In genomic region chr12:47636908-47637780, GRCh38 we compare ENCODE assay signal across 9 cellular contexts.
DNase-seq lines count a peak whose midpoint lies in the region; ATAC-seq, FAIRE-seq and TF ChIP-seq lines count a peak whose summit lies in the region.
"Had no signal": no experiment of that assay in that cellular context is flagged by ENCODE, and none has a peak within 500 bp of the region (broad histone marks: within the 10 kb centered on the region; RNA-seq: fewer than 3 reads in every experiment).

No MANE protein-coding gene starts in this region.

- intact Hi-C loops in left ventricle myocardium inferior (cut with micrococcal nuclease) (no loop called here), pancreas (cut with DNase I) (no loop called here)

- H3K4me3 ChIP-seq in GM12864 (ENCODE audit: low read depth, low read length) = no peak overlapping the region
- H3K4me3 ChIP-seq in left ventricle myocardium inferior = no peak overlapping the region
- no peak overlapping the region for H3K4me3 ChIP-seq in pancreas
- H3K4me3 ChIP-seq: skin epidermis had no signal

- H3K27ac ChIP-seq in left ventricle myocardium inferior (replicated peaks) = no peak overlapping the region
- no peak overlapping the region for H3K27ac ChIP-seq in pancreas

- no peak for FAIRE-seq in pancreas (lab: Jason Lieb, UNC)

- peaks cover 35% of the 10 kb centered on the region for H3K9me3 ChIP-seq in left ventricle myocardium inferior (replicated peaks)
- H3K9me3 ChIP-seq in pancreas = no peaks in the 10 kb centered on the region

- DNase-seq in GM12864 (ENCODE audit: low read depth) (no peak), NCI-H146 (lab: John Stamatoyannopoulos, UW) (peak; percentile 71), left ventricle myocardium inferior (peak; percentile 19), pancreas (no peak)
- DNase-seq in activated CD8-positive, alpha-beta memory T cell treated with anti-CD3 and anti-CD28 coated beads, Interleukin-2, amount 50 U/mL, for 48 hours = peak; percentile 72
- peak; percentile 74 for DNase-seq in stimulated activated CD8-positive, alpha-beta memory T cell treated with anti-CD3 and anti-CD28 coated beads, Interleukin-4, amount 100 ng/mL, for 48 hours

- TF ChIP-seq CTCF in GM12864 (IDR thresholded peaks at IDR 0.05; ENCODE audit: low read depth, low read length, missing control alignments) (peak; percentile 66), left ventricle myocardium inferior (IDR thresholded peaks at IDR 0.05; ENCODE audit: borderline replicate concordance) (peak; percentile 45), pancreas (IDR thresholded peaks at IDR 0.05) (peak in 1 of 4 donors; percentile 26)

- 67 to 79% methylated on average over 8 of the region's 8 CpGs for WGBS in pancreas, 2 donors

- peaks cover 8% of the 10 kb centered on the region for H3K36me3 ChIP-seq in left ventricle myocardium inferior
- no peaks in the 10 kb centered on the region for H3K36me3 ChIP-seq in pancreas

- H3K27me3 ChIP-seq in left ventricle myocardium inferior (ENCODE audit: low read depth) (no peaks in the 10 kb centered on the region), pancreas (no peaks in the 10 kb centered on the region)

- ATAC-seq in pancreas (no peak), HG03342 (IDR thresholded peaks at IDR 0.05; ENCODE audit: unreplicated experiment) (no peak), HG03442 (IDR thresholded peaks at IDR 0.05; ENCODE audit: unreplicated experiment) (no peak)

- H3K4me1 ChIP-seq in left ventricle myocardium inferior (no peaks in the 10 kb centered on the region), pancreas (no peaks in the 10 kb centered on the region)

Comparison
In these comparisons a context has a peak if more than half of its experiments do, and no peak if none do; other contexts are left out.
1. DNase-seq: peak in NCI-H146 (single experiment), activated CD8-positive, alpha-beta memory T cell treated with anti-CD3 and anti-CD28 coated beads, Interleukin-2, amount 50 U/mL, for 48 hours (single experiment), left ventricle myocardium inferior (single experiment) and stimulated activated CD8-positive, alpha-beta memory T cell treated with anti-CD3 and anti-CD28 coated beads, Interleukin-4, amount 100 ng/mL, for 48 hours (single experiment); none in GM12864 (single experiment) and pancreas (0 of 6).